In genomic region chr1:111920221-111921024, GRCh38 we compare ENCODE assay signal across 7 cellular contexts.
DNase-seq lines count a peak whose midpoint lies in the region; ATAC-seq, FAIRE-seq and TF ChIP-seq lines count a peak whose summit lies in the region.

No MANE protein-coding gene starts in this region.

- no peak for TF ChIP-seq POLR2A in upper lobe of left lung (IDR thresholded peaks at IDR 0.05)
- TF ChIP-seq POLR2A in tibial nerve (IDR thresholded peaks at IDR 0.05) = no peak

- TF ChIP-seq CTCF in upper lobe of left lung (IDR thresholded peaks at IDR 0.05) (no peak), tibial nerve (IDR thresholded peaks at IDR 0.05) (no peak)

- FAIRE-seq in islet of Langerhans (lab: Jason Lieb, UNC) = peak; percentile 100

- ATAC-seq in upper lobe of left lung (ENCODE audit: low FRiP score in 2 of 2) = peak in 1 of 2 donors; percentile 64

- H3K4me1 ChIP-seq in upper lobe of left lung (peaks cover 0 to 11% (median 2%) of the 10 kb centered on the region in 4 donors), tibial nerve (peaks cover 0 to 8% (median 0%) of the 10 kb centered on the region in 4 donors)

- TF ChIP-seq EP300 in upper lobe of left lung (IDR thresholded peaks at IDR 0.05) (no peak), tibial nerve (IDR thresholded peaks at IDR 0.05) (no peak)

- H3K27me3 ChIP-seq in upper lobe of left lung = no peaks in the 10 kb centered on the region
- H3K27me3 ChIP-seq in tibial nerve = no peaks in the 10 kb centered on the region

- DNase-seq in MV-4-11 (lab: John Stamatoyannopoulos, UW) (peak; percentile 3), anterior cingulate cortex (lab: John Stamatoyannopoulos, UW) (peak in 51 of 58 donors; percentile 17 to 89 (median 50)), upper lobe of left lung (peak; percentile 50 to 58), HK-2 (ENCODE audit: unreplicated experiment) (no peak), tibial nerve (ENCODE audit: low spot score in 2 of 2) (no peak)
- no peak for DNase-seq in stimulated activated naive CD4-positive, alpha-beta T cell (lab: John Stamatoyannopoulos, UW)

- no peak overlapping the region for H3K4me3 ChIP-seq in upper lobe of left lung
- no peak overlapping the region for H3K4me3 ChIP-seq in tibial nerve

- H3K9me3 ChIP-seq in upper lobe of left lung = no peaks in the 10 kb centered on the region
- H3K9me3 ChIP-seq in tibial nerve = no peaks in the 10 kb centered on the region

- H3K36me3 ChIP-seq in upper lobe of left lung (no peaks in the 10 kb centered on the region), tibial nerve (no peaks in the 10 kb centered on the region)

- H3K27ac ChIP-seq in upper lobe of left lung (peak overlapping the region in 1 of 4 donors; percentile 19), tibial nerve (no peak overlapping the region)

- WGBS in upper lobe of left lung, 2 donors = 28 to 39% methylated on average over 10 to 11 of the region's 11 CpGs
- WGBS in tibial nerve, 2 donors = 43 to 57% methylated on average over 9 to 11 of the region's 11 CpGs

Comparison
In these comparisons a context has a peak if more than half of its experiments do, and no peak if none do; other contexts are left out.
1. DNase-seq: peak in MV-4-11 (single experiment), anterior cingulate cortex (51 of 58) and upper lobe of left lung (2 of 2); none in stimulated activated naive CD4-positive, alpha-beta T cell (0 of 6), HK-2 (single experiment) and tibial nerve (0 of 2).